10 cellular contexts compared by ENCODE assay signal in genomic region chr3:170751083-170751893, GRCh38.
A peak's percentile ranks its signal among the peaks of the same experiment; 100 is the strongest.
DNase-seq lines count a peak whose midpoint lies in the region; ATAC-seq, FAIRE-seq and TF ChIP-seq lines count a peak whose summit lies in the region.
"Had no signal": no experiment of that assay in that cellular context is flagged by ENCODE, and none has a peak within 500 bp of the region (broad histone marks: within the 10 kb centered on the region; RNA-seq: fewer than 3 reads in every experiment).

No MANE protein-coding gene starts in this region.

- intact Hi-C loops in sciatic nerve (cut with DNase I): no loop called here

- peaks cover 43% of the 10 kb centered on the region for H3K4me1 ChIP-seq in RWPE2 (ENCODE audit: insufficient read depth, poor library complexity, severe bottlenecking)

- no peaks in the 10 kb centered on the region for H3K9me3 ChIP-seq in RWPE2 (ENCODE audit: severe bottlenecking)

- H3K36me3 ChIP-seq in RWPE2 (ENCODE audit: low read depth): no peaks in the 10 kb centered on the region
- H3K36me3 ChIP-seq: WERI-Rb-1 had no signal

- H3K27me3 ChIP-seq in RWPE2 (ENCODE audit: insufficient read depth, poor library complexity, severe bottlenecking): no peaks in the 10 kb centered on the region

- ATAC-seq in RWPE2 (ENCODE audit: low read depth) (peak; percentile 84), sciatic nerve (peak; percentile 85), HG03108 (IDR thresholded peaks at IDR 0.05; ENCODE audit: unreplicated experiment) (no peak)

- H3K27ac ChIP-seq in RWPE2 (ENCODE audit: poor library complexity, severe bottlenecking): peak overlapping the region; percentile 94
- H3K27ac ChIP-seq: WERI-Rb-1 had no signal

- no peak overlapping the region for H3K4me3 ChIP-seq in RWPE2 (ENCODE audit: severe bottlenecking)
- H3K4me3 ChIP-seq in fibroblast of the aortic adventitia (ENCODE audit: low read depth, low read length): no peak overlapping the region

- no peak for TF ChIP-seq CTCF in RWPE2 (IDR thresholded peaks at IDR 0.05; ENCODE audit: poor library complexity, severe bottlenecking)
- TF ChIP-seq CTCF in fibroblast of the aortic adventitia (IDR thresholded peaks at IDR 0.05; ENCODE audit: insufficient read depth, low read length): no peak

- FAIRE-seq in G401.6 (lab: Jason Lieb, UNC): peak; percentile 78

- DNase-seq in RWPE2 (ENCODE audit: low spot score) (peak; percentile 66), fibroblast of the aortic adventitia (ENCODE audit: low read depth) (peak; percentile 98), sciatic nerve (ENCODE audit: low spot score) (peak; percentile 85), NCI-H524 (lab: John Stamatoyannopoulos, UW) (no peak), COLO668 (lab: John Stamatoyannopoulos, UW; ENCODE audit: unreplicated experiment) (no peak), NCI-H524 treated with DMSO at 0.1 percent for 48 hours (lab: John Stamatoyannopoulos, UW) (no peak)
- DNase-seq: stimulated activated CD4-positive, alpha-beta T cell treated with anti-CD3 and anti-CD28 coated beads, Interleukin-4, amount 100 ng/mL, for 1 hour; WERI-Rb-1 had no signal

Comparison
In these comparisons a context has a peak if more than half of its experiments do, and no peak if none do; other contexts are left out.
1. DNase-seq: peak in RWPE2 (single experiment), fibroblast of the aortic adventitia (single experiment) and sciatic nerve (single experiment); none in NCI-H524 (0 of 2), COLO668 (single experiment) and NCI-H524 treated with DMSO at 0.1 percent for 48 hours (single experiment).